ENCODE assay signal across 8 cellular contexts in the genomic region with DNA sequence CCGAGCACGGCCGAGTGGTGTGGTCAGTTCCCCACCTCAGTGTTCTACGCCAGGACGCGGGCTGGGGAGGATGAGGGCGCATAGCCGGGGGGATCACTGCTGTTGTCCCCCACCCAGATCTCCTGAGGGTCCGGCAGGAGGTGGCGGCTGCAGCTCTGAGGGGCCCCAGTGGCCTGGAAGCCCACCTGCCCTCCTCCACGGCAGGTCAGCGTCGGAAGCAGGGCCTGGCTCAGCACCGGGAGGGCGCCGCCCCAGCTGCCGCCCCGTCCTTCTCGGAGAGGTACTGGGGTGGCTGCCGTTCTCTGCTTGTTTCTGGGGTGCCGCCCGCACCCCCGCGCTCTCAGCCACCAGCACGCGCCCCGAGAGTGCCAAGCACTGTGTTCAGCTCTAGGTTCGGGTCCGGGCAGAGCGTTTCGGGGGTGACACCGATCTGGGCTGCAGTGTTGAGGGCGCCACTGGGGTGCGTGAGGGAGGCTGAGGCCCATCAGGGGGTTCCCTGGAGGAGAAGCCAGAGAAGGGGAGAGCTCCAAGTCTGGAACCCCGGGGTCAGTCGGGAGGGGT. TPM values are rescaled to one million over a fixed set of nuclear protein-coding genes. Genes with fewer than 3 reads are reported as not detected.
A peak's percentile ranks its signal among the peaks of the same experiment; 100 is the strongest.
DNase-seq lines count a peak whose midpoint lies in the region; ATAC-seq and TF ChIP-seq lines count a peak whose summit lies in the region.

No MANE protein-coding gene starts in this region.

- H3K4me3 Mint-ChIP-seq in Caco-2 (ENCODE audit: unreplicated experiment): peak overlapping the region; percentile 68

- no peaks in the 10 kb centered on the region for H3K4me1 Mint-ChIP-seq in Caco-2 (ENCODE audit: low read depth, unreplicated experiment)

- ATAC-seq in GM19455 (IDR thresholded peaks at IDR 0.05; ENCODE audit: unreplicated experiment): no peak
- no peak for ATAC-seq in HG03135 (IDR thresholded peaks at IDR 0.05; ENCODE audit: unreplicated experiment)

- peaks cover 28% of the 10 kb centered on the region for H3K36me3 Mint-ChIP-seq in Caco-2 (ENCODE audit: insufficient read depth, unreplicated experiment)

- H3F3A ChIP-seq in OCI-LY1 (ENCODE audit: insufficient read depth, low read length): no peaks in the 10 kb centered on the region

- CTCF ChIA-PET in Caco-2 (lab: Charles Lee): interaction anchor here (2.1 kb wide), 1 partner anchor 36 kb away, joined by 8 read pairs; no protein-coding TSS in a partner anchor

- no peak overlapping the region for H3K27ac Mint-ChIP-seq in Caco-2 (ENCODE audit: unreplicated experiment)

- no peak for TF ChIP-seq CTCF in Caco-2 (IDR thresholded peaks at IDR 0.05; ENCODE audit: insufficient read depth in 1 of 2, low read depth in 1 of 2, low read length in 1 of 2, severe bottlenecking in 1 of 2, unreplicated experiment in 1 of 2)
- TF ChIP-seq CTCF in OCI-LY1 (IDR thresholded peaks at IDR 0.05; ENCODE audit: low read length): no peak
- TF ChIP-seq CTCF in prostate gland (IDR thresholded peaks at IDR 0.05): no peak

- H3K4me1 ChIP-seq in Caco-2 (peaks cover 20% of the 10 kb centered on the region), OCI-LY1 (ENCODE audit: insufficient read depth, low read length, severe bottlenecking) (peaks cover 9% of the 10 kb centered on the region), endocrine pancreas (ENCODE audit: control insufficient read depth, insufficient read depth, low read length) (no peaks in the 10 kb centered on the region), prostate gland (replicated peaks) (peaks cover 18% of the 10 kb centered on the region)

- no peak for TF ChIP-seq POLR2A in prostate gland (IDR thresholded peaks at IDR 0.05)

- H3K79me2 ChIP-seq in OCI-LY1 (ENCODE audit: insufficient read depth, low read length): no peaks in the 10 kb centered on the region

- H3K27ac ChIP-seq in OCI-LY1 (ENCODE audit: low read depth, low read length, poor library complexity, severe bottlenecking) (no peak overlapping the region), prostate gland (peak overlapping the region; percentile 32 to 41)

- H3K9me3 ChIP-seq in Caco-2 (no peaks in the 10 kb centered on the region), OCI-LY1 (ENCODE audit: low read length) (no peaks in the 10 kb centered on the region), endocrine pancreas (ENCODE audit: control insufficient read depth, low read length) (no peaks in the 10 kb centered on the region), prostate gland (no peaks in the 10 kb centered on the region)

- BruUV-seq in Caco-2 (replicated peaks; lab: Mats Ljungman, UMichigan): no TSS peak

- H3K4me3 ChIP-seq in Caco-2 (ENCODE audit: low read depth, low read length) (peak overlapping the region; percentile 31), OCI-LY1 (ENCODE audit: low read depth, low read length, poor library complexity, severe bottlenecking) (no peak overlapping the region), endocrine pancreas (ENCODE audit: control insufficient read depth, insufficient read depth, low read length) (no peak overlapping the region), prostate gland (peak overlapping the region in 1 of 2 donors; percentile 31)

- H3K9ac ChIP-seq in OCI-LY1 (ENCODE audit: low read length): no peak overlapping the region
- peak overlapping the region; percentile 30 for H3K9ac ChIP-seq in endocrine pancreas (ENCODE audit: control insufficient read depth, insufficient read depth, low read length)

- DNase-seq in Caco-2 (no peak), prostate gland (ENCODE audit: low spot score) (no peak), NCI-H526 treated with DMSO at 0.1 percent for 48 hours (lab: John Stamatoyannopoulos, UW) (no peak), DMS53 (lab: John Stamatoyannopoulos, UW) (no peak)

- no peak overlapping the region for H2AFZ ChIP-seq in OCI-LY1 (ENCODE audit: low read length)

- peaks cover 3% of the 10 kb centered on the region for H3K27me3 Mint-ChIP-seq in Caco-2 (ENCODE audit: insufficient read depth, unreplicated experiment)

- H3K4me2 ChIP-seq in OCI-LY1 (ENCODE audit: low read length): peak overlapping the region; percentile 39; the same call in 1 of the 2 replicates

- H3K27me3 ChIP-seq in Caco-2 (replicated peaks; ENCODE audit: control insufficient read depth, insufficient read depth, low read length): peaks cover 4% of the 10 kb centered on the region; the same call in 1 of the 2 replicates
- H3K27me3 ChIP-seq in OCI-LY1 (ENCODE audit: insufficient read depth, low read length): peaks cover 20% of the 10 kb centered on the region; the same call in 1 of the 2 replicates
- no peaks in the 10 kb centered on the region for H3K27me3 ChIP-seq in endocrine pancreas (ENCODE audit: control insufficient read depth, insufficient read depth, low read length)
- no peaks in the 10 kb centered on the region for H3K27me3 ChIP-seq in prostate gland (replicated peaks; ENCODE audit: insufficient read depth)

- 5% methylated on average over 36 of the region's 36 CpGs for WGBS in prostate gland

- H3K9me2 ChIP-seq in OCI-LY1 (ENCODE audit: low read depth, low read length): no peaks in the 10 kb centered on the region

- H3K9me3 Mint-ChIP-seq in Caco-2 (ENCODE audit: unreplicated experiment): no peaks in the 10 kb centered on the region

- POLR2A ChIA-PET in Caco-2 (lab: Charles Lee): no interaction called here

- H4K20me1 ChIP-seq in OCI-LY1 (ENCODE audit: insufficient read depth, low read length): no peaks in the 10 kb centered on the region

- intact Hi-C loops in Caco-2 (cut with micrococcal nuclease; ENCODE audit: unreplicated experiment): no loop called here
- intact Hi-C loops in prostate gland (cut with DNase I): no loop called here

- H3K36me3 ChIP-seq in Caco-2 (ENCODE audit: control insufficient read depth, insufficient read depth, low read length) (no peaks in the 10 kb centered on the region), OCI-LY1 (ENCODE audit: insufficient read depth, low read length) (peaks cover 27% of the 10 kb centered on the region), endocrine pancreas (ENCODE audit: control insufficient read depth, insufficient read depth, low read length) (no peaks in the 10 kb centered on the region), prostate gland (no peaks in the 10 kb centered on the region)

RNA-seq across cellular contexts. Expression of gene SAMD11, which starts 17.4 kb away (rescaled TPM):
- total RNA-seq in Caco-2 (2022) (0.54 and 0.63 TPM in 2 replicates), prostate gland (10 to 100 TPM in 1 of 2 donors, 1 to 10 TPM in 1; 4.5 to 61.6 TPM)

RNA-seq across cellular contexts. Expression of gene NOC2L, which starts 17.9 kb away (rescaled TPM):
- total RNA-seq in Caco-2 (2022): 93.4 and 94.1 TPM in 2 replicates
- total RNA-seq in prostate gland: 10 to 100 TPM; 43.2 to 65.5 TPM

RNA-seq across cellular contexts. Expression of gene KLHL17, which starts 19.3 kb away (rescaled TPM):
- total RNA-seq in Caco-2 (2022) (33.1 and 34.4 TPM in 2 replicates), prostate gland (10 to 100 TPM; 10.9 to 24.5 TPM)

RNA-seq across cellular contexts. Expression of gene PLEKHN1, which starts 25.2 kb away (rescaled TPM):
- total RNA-seq in Caco-2 (2022) (3.1 and 4.0 TPM in 2 replicates), prostate gland (1 to 10 TPM; 1.4 to 6.4 TPM)

RNA-seq across cellular contexts. Expression of gene PERM1, which starts 40.8 kb away (rescaled TPM):
- total RNA-seq in Caco-2 (2022): 0.18 and 0.65 TPM in 2 replicates
- 1 to 10 TPM in 1 of 2 donors, under 1 TPM in 1; 0.80 to 3.9 TPM for total RNA-seq in prostate gland
